Comparison of ENCODE assay signal across 8 cellular contexts in genomic region chr3:126357299-126358037, GRCh38. TPM values are rescaled to one million over a fixed set of nuclear protein-coding genes. Genes with fewer than 3 reads are reported as not detected.
DNase-seq lines count a peak whose midpoint lies in the region; ATAC-seq and TF ChIP-seq lines count a peak whose summit lies in the region.

TSS of gene KLF15 (minus strand) at chr3:126357408. CDS start at chr3:126352922, 4,486 bp downstream.

- H3K4me3 ChIP-seq in HUES48 (ENCODE audit: low read depth, low read length) (peak within 1 kb of the TSS; percentile 83), fibroblast of the aortic adventitia (ENCODE audit: low read depth, low read length) (peak within 1 kb of the TSS; percentile 79)

- peaks cover 1% of the 10 kb centered on the region; the same call in 1 of the 2 replicates for H3K36me3 ChIP-seq in HUES48 (ENCODE audit: control insufficient read depth, insufficient read depth, low read length)

- H3K27ac Mint-ChIP-seq in nephron: no peak within 1 kb of the TSS

- TF ChIP-seq CTCF in fibroblast of the aortic adventitia (IDR thresholded peaks at IDR 0.05; ENCODE audit: insufficient read depth, low read length): no peak
- no peak for TF ChIP-seq CTCF in nephron (IDR thresholded peaks at IDR 0.05; ENCODE audit: unreplicated experiment in 3 of 3)

- H3K4me1 Mint-ChIP-seq in nephron: peaks cover 6% of the 10 kb centered on the region

- H3K27me3 ChIP-seq in HUES48 (ENCODE audit: control insufficient read depth, insufficient read depth, low read length): peaks cover 26% of the 10 kb centered on the region

- peak within 1 kb of the TSS; percentile 86 to 94 (median 94) for H3K4me3 Mint-ChIP-seq in nephron

- no peaks in the 10 kb centered on the region for H3K36me3 Mint-ChIP-seq in nephron (ENCODE audit: low read depth)

- peaks cover 19% of the 10 kb centered on the region for H3K4me1 ChIP-seq in HUES48 (ENCODE audit: control insufficient read depth, insufficient read depth, low read length)

- ATAC-seq in GM21423 (IDR thresholded peaks at IDR 0.05; ENCODE audit: unreplicated experiment): peak; percentile 89

- H3K9ac ChIP-seq in HUES48 (ENCODE audit: low read depth, low read length): peak within 1 kb of the TSS; percentile 68; the same call in 1 of the 2 replicates

- DNase-seq in COLO668 (lab: John Stamatoyannopoulos, UW; ENCODE audit: unreplicated experiment): peak; percentile 83
- peak; percentile 94 for DNase-seq in RPMI8226
- peak; percentile 89 for DNase-seq in activated effector memory CD4-positive, alpha-beta T cell treated with anti-CD3 and anti-CD28 coated beads, Interleukin-2, amount 50 U/mL, for 16 hours
- peak; percentile 68 for DNase-seq in fibroblast of the aortic adventitia (ENCODE audit: low read depth)
- DNase-seq in stimulated activated naive CD4-positive, alpha-beta T cell treated with Interleukin-2 at 50 U/mL for 16 hours (lab: John Stamatoyannopoulos, UW): peak; percentile 58

- H3K9me3 ChIP-seq in HUES48 (ENCODE audit: control insufficient read depth, insufficient read depth, low read length): no peaks in the 10 kb centered on the region

- peaks cover 47% of the 10 kb centered on the region for H3K27me3 Mint-ChIP-seq in nephron (ENCODE audit: low read depth)

- peak within 1 kb of the TSS; percentile 74 for H3K27ac ChIP-seq in HUES48 (ENCODE audit: low read depth, low read length)

- no peaks in the 10 kb centered on the region for H3K9me3 Mint-ChIP-seq in nephron

RNA-seq across cellular contexts. Expression of gene KLF15, which starts in this region (rescaled TPM):
- total RNA-seq in fibroblast of the aortic adventitia (ENCODE audit: low replicate concordance): 1.5 and 3.2 TPM in 2 replicates

Comparison
In these comparisons a context has a peak if more than half of its experiments do, and no peak if none do; other contexts are left out.
1. Peak in every context shown above with its lines: DNase-seq, ATAC-seq, H3K4me3 ChIP-seq and H3K27ac ChIP-seq.